In genomic region chr2:37627715-37628114, GRCh38 we compare ENCODE assay signal across 2 cellular contexts.
TF ChIP-seq lines count a peak whose summit lies in the region.

No MANE protein-coding gene starts in this region.

TF ChIP-seq in IMR-90, 13 proteins besides CTCF, POLR2A, EP300 and RAD21:
- no peak for TF ChIP-seq ELK1 (IDR thresholded peaks at IDR 0.05; ENCODE audit: borderline replicate concordance, low read depth, low read length)
- no peak for TF ChIP-seq USF2 (IDR thresholded peaks at IDR 0.05; ENCODE audit: low read depth, low read length)

TF ChIP-seq in WTC11, 78 proteins besides CTCF, POLR2A, EP300 and RAD21 (continued from another document):
- no peak for TF ChIP-seq SMAD4 (CRISPR knock-in tag; IDR thresholded peaks at IDR 0.05)
- no peak for TF ChIP-seq TEAD1 (CRISPR knock-in tag; IDR thresholded peaks at IDR 0.05)
- no peak for TF ChIP-seq SP1 (CRISPR knock-in tag; conservative IDR thresholded peaks at IDR 0.05)
- no peak for TF ChIP-seq CREB1 (CRISPR knock-in tag; IDR thresholded peaks at IDR 0.05)
- TF ChIP-seq ZNF317 (CRISPR knock-in tag; IDR thresholded peaks at IDR 0.05; ENCODE audit: borderline replicate concordance, low read depth), result no peak
- no peak for TF ChIP-seq PREB (CRISPR knock-in tag; IDR thresholded peaks at IDR 0.05; ENCODE audit: borderline replicate concordance)
- TF ChIP-seq SOX15 (CRISPR knock-in tag; IDR thresholded peaks at IDR 0.05), result no peak
- no peak for TF ChIP-seq ZNF423 (CRISPR knock-in tag; IDR thresholded peaks at IDR 0.05)
